Comparison of ENCODE assay signal across 1 cellular context in the genomic region with DNA sequence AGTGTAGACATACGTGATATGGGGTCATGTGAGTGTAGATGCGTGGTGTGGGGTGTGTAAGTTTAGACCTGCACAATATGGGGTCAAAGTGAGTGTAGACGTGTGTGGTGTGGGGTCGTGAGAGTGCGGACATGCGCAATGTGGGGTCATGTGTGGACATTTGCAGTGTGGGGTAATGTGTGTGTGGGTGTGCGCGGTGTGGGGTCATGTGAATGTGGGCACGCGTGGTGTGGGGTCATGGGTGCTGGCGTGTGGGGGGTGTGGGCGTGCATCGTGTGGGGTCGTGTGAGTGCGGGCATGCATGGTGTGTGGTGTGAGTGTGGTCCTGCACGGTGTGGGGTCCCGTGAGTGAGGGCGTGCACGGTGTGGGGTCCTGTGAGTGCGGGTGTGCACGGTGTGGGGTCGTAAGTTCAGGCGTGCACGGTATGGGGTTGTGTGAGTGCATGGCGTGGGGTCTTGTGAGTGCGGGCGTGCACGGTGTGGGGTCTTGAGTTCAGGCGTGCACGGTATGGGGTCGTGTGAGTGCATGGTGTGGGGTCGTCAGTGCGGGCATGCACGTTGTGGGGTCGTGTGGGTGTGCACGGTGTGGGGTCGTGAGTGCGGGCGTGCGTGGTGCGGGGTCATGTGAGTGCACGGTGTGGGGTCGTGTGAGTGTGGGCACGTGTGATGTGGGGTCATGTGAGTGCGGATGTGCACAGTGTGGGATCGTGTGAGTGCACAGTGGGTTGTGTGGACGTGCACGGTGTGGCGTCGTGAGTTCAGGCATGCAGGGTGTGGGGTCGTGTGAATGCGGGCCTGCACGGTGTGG.
TF ChIP-seq lines count a peak whose summit lies in the region.

No MANE protein-coding gene starts in this region.

TF ChIP-seq in K562, 482 proteins besides CTCF, POLR2A, EP300 and RAD21:
- TF ChIP-seq RAD51 (IDR thresholded peaks at IDR 0.05; ENCODE audit: borderline replicate concordance, low read depth) (no peak), ZNF24 (IDR thresholded peaks at IDR 0.05) (no peak), POLR2G (IDR thresholded peaks at IDR 0.05; ENCODE audit: low read depth, low read length) (0 out of 2 replicates have a peak, but pooled peaks have one; percentile 15), RBFOX2 (IDR thresholded peaks at IDR 0.05; ENCODE audit: low read depth, low read length) (peak; percentile 24; the same call in 1 of the 2 replicates)
